Comparison of ENCODE assay signal across 18 cellular contexts in genomic region chr3:155647988-155648591, GRCh38.
A peak's percentile ranks its signal among the peaks of the same experiment; 100 is the strongest.
DNase-seq lines count a peak whose midpoint lies in the region; ATAC-seq and TF ChIP-seq lines count a peak whose summit lies in the region.
"Had no signal": no experiment of that assay in that cellular context is flagged by ENCODE, and none has a peak within 500 bp of the region (broad histone marks: within the 10 kb centered on the region; RNA-seq: fewer than 3 reads in every experiment).

No MANE protein-coding gene starts in this region.

- H3K27me3 ChIP-seq in DND-41 (ENCODE audit: insufficient read depth, low read length, poor library complexity): no peaks in the 10 kb centered on the region
- H3K27me3 ChIP-seq in neuron (ENCODE audit: insufficient read depth, low read length): no peaks in the 10 kb centered on the region

- H3K36me3 ChIP-seq in DND-41 (ENCODE audit: insufficient read depth, low read length): no peaks in the 10 kb centered on the region
- no peaks in the 10 kb centered on the region for H3K36me3 ChIP-seq in neuron (ENCODE audit: insufficient read depth, low read length)

- intact Hi-C loops in sciatic nerve (cut with DNase I): no loop called here

- H3K4me3 Mint-ChIP-seq in endothelial cell (ENCODE audit: unreplicated experiment): no peak overlapping the region
- H3K4me3 Mint-ChIP-seq: CD14-positive monocyte had no signal

- H3K9me3 Mint-ChIP-seq in endothelial cell (ENCODE audit: unreplicated experiment): no peaks in the 10 kb centered on the region

- H2AFZ ChIP-seq in DND-41 (ENCODE audit: low read depth, low read length): peak overlapping the region; percentile 6
- peak overlapping the region; percentile 56 for H2AFZ ChIP-seq in neuron (ENCODE audit: low read depth, low read length)
- H2AFZ ChIP-seq: GM23248 had no signal

- TF ChIP-seq CTCF in DND-41 (IDR thresholded peaks at IDR 0.05; ENCODE audit: borderline replicate concordance, extremely low read depth, low read length, poor library complexity, severe bottlenecking) (no peak), endothelial cell (IDR thresholded peaks at IDR 0.05; ENCODE audit: unreplicated experiment) (no peak)

- peaks cover 10% of the 10 kb centered on the region for H3K4me1 Mint-ChIP-seq in endothelial cell (ENCODE audit: unreplicated experiment)
- H3K4me1 Mint-ChIP-seq: CD14-positive monocyte had no signal

- H3K79me2 ChIP-seq in DND-41 (ENCODE audit: insufficient read depth, low read length): no peaks in the 10 kb centered on the region

- H3K4me1 ChIP-seq in DND-41 (ENCODE audit: insufficient read depth, low read length) (peaks cover 29% of the 10 kb centered on the region), neuron (ENCODE audit: insufficient read depth, low read length) (peaks cover 39% of the 10 kb centered on the region)

- H3K27me3 Mint-ChIP-seq in endothelial cell (ENCODE audit: unreplicated experiment): no peaks in the 10 kb centered on the region

- no peak overlapping the region for H3K9ac ChIP-seq in DND-41 (ENCODE audit: low read depth, low read length)
- H3K9ac ChIP-seq: GM23248 had no signal

- H3K36me3 Mint-ChIP-seq in endothelial cell (ENCODE audit: low read depth, unreplicated experiment): no peaks in the 10 kb centered on the region
- H3K36me3 Mint-ChIP-seq: CD14-positive monocyte had no signal

- H3K27ac Mint-ChIP-seq in endothelial cell (ENCODE audit: unreplicated experiment): peak overlapping the region; percentile 84
- H3K27ac Mint-ChIP-seq: CD14-positive monocyte had no signal

- in situ Hi-C loops in KBM-7 (cut with MboI; ENCODE audit: low pct_unique_long_range_greater_than_20kb, low sequenced_read_pairs): no loop called here

- H4K20me1 ChIP-seq in DND-41 (ENCODE audit: insufficient read depth, low read length): no peaks in the 10 kb centered on the region

- H3K4me2 ChIP-seq in DND-41 (ENCODE audit: insufficient read depth, low read length): no peak overlapping the region

- no peak overlapping the region for H3K4me3 ChIP-seq in DND-41 (ENCODE audit: low read depth in 1 of 2, low read length in 2 of 2)
- peak overlapping the region; percentile 24 for H3K4me3 ChIP-seq in neuron (ENCODE audit: low read length)
- H3K4me3 ChIP-seq: GM23248 had no signal

- H3K27ac ChIP-seq in DND-41 (ENCODE audit: low read length): peak overlapping the region; percentile 82
- H3K27ac ChIP-seq: GM23248 had no signal

- DNase-seq in DND-41 (no peak), KBM-7 (peak; percentile 49), endothelial cell (ENCODE audit: low spot score) (no peak), NCI-H2227 treated with DMSO at 0.1 percent for 48 hours (lab: John Stamatoyannopoulos, UW) (no peak), DMS79 treated with DMSO at 0.1 percent for 48 hours (lab: John Stamatoyannopoulos, UW) (no peak), GM19238 (ENCODE audit: insufficient read length, low spot score) (no peak), sciatic nerve (ENCODE audit: low spot score) (no peak)
- DNase-seq: DMS53; GM23248; IMR-90; NCI-H1105; NCI-H187; NCI-H345; NCI-H526 treated with DMSO at 0.1 percent for 48 hours; NK-92 treated with Interleukin-12 subunit alpha and Interleukin-12 subunit beta, amount 100 ng/mL, for 24 hours; SIG-M5 had no signal

- ATAC-seq in DND-41 (ENCODE audit: insufficient read depth, low read depth) (no peak), sciatic nerve (no peak)

- no peaks in the 10 kb centered on the region for H3K9me3 ChIP-seq in DND-41 (ENCODE audit: insufficient read depth, low read length, severe bottlenecking)
- H3K9me3 ChIP-seq in neuron (ENCODE audit: low read length): no peaks in the 10 kb centered on the region
